Comparison of ENCODE assay signal across 33 cellular contexts in the genomic region with DNA sequence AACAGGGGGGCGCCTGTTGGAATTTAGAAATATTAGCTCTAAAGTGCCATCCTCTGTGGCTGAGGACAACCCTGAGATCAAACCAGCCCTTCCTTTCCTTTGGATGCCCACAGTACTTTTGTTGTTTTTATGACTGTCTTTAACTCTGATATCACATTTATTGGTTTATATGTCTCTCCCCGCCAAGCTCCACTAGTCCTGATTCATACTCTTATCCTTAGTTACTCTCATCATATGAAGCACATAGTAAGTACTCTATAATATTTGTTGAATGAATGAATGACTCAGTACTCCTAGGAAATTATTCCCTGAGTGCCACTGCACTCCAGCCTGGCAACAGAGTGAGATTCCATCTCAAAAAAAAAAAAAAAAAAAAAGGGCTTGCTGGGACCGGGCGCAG.
"Had no signal": no experiment of that assay in that cellular context is flagged by ENCODE, and none has a peak within 500 bp of the region (broad histone marks: within the 10 kb centered on the region; RNA-seq: fewer than 3 reads in every experiment).

No MANE protein-coding gene starts in this region.

- FAIRE-seq: astrocyte, TTC549 had no signal

- H3K4me1 ChIP-seq: adrenal gland, body of pancreas, breast epithelium, Peyer's patch had no signal

- DNase-seq: activated CD4-positive, alpha-beta memory T cell treated with anti-CD3 and anti-CD28 coated beads for 36 hours; activated CD4-positive, alpha-beta T cell treated with anti-CD3 and anti-CD28 coated beads for 4 hours; activated CD4-positive, alpha-beta T cell treated with anti-CD3 and anti-CD28 coated beads, Interleukin-2, amount 50 U/mL, for 1 hour; activated CD8-positive, alpha-beta memory T cell treated with anti-CD3 and anti-CD28 coated beads, Interleukin-2, amount 50 U/mL, for 4 hours; activated gamma-delta T cell treated with Interleukin-2 at 50 U/mL for 16 hours; activated naive CD4-positive, alpha-beta T cell treated with anti-CD3 and anti-CD28 coated beads for 36 hours; activated T-cell treated with anti-CD3 and anti-CD28 coated beads for 4 hours; activated T-cell treated with anti-CD3 and anti-CD28 coated beads, Interleukin-2, amount 50 U/mL, for 4 hours; adrenal gland; body of pancreas; NCI-H1092 treated with DMSO at 0.1 percent for 48 hours; NCI-H1417; NCI-H146; NCI-H1930; NCI-H2081 treated with DMSO at 0.1 percent for 48 hours; NCI-H226; NCI-H446 treated with DMSO at 0.1 percent for 48 hours; NCI-H524; NCI-H69; Peyer's patch; SIG-M5; T-cell; T-helper 2 cell; T-helper 9 cell had no signal

- ATAC-seq: activated CD4-positive, CD25-positive, alpha-beta regulatory T cell treated with anti-CD3 and anti-CD28 coated beads, Interleukin-2, amount 50 U/mL, for 24 hours; activated naive CD4-positive, alpha-beta T cell treated with anti-CD3 and anti-CD28 coated beads, Interleukin-2, amount 50 U/mL, for 72 hours; activated T-cell treated with anti-CD3 and anti-CD28 coated beads, Interleukin-2, amount 50 U/mL, for 4 hours; body of pancreas; Right ventricle myocardium inferior; SK-N-SH treated with all-trans-retinoic acid at 6 μM for 48 hours; T-cell; WTC11 had no signal

- H3K4me3 ChIP-seq: adrenal gland, body of pancreas, breast epithelium, Peyer's patch had no signal

- H3K27ac ChIP-seq: adrenal gland, body of pancreas, breast epithelium, Peyer's patch, RWPE1 had no signal

- H3K36me3 ChIP-seq: adrenal gland, breast epithelium, Peyer's patch had no signal

- H3K27me3 ChIP-seq: body of pancreas, Peyer's patch had no signal

- H3K9me3 ChIP-seq: adrenal gland, body of pancreas, breast epithelium, Peyer's patch had no signal
